In genomic region chr12:132554857-132555630, GRCh38 we compare ENCODE assay signal across 10 cellular contexts.
DNase-seq lines count a peak whose midpoint lies in the region; ATAC-seq and TF ChIP-seq lines count a peak whose summit lies in the region.
"Had no signal": no experiment of that assay in that cellular context is flagged by ENCODE, and none has a peak within 500 bp of the region (broad histone marks: within the 10 kb centered on the region; RNA-seq: fewer than 3 reads in every experiment).

No MANE protein-coding gene starts in this region.

- peaks cover 26% of the 10 kb centered on the region for H3K27me3 Mint-ChIP-seq in activated naive CD4-positive, alpha-beta T cell treated with anti-CD3 and anti-CD28 coated beads, Interleukin-2, amount 10 ng/mL, durations not matched to agents 7 days and 5 days

- CTCF ChIA-PET in activated naive CD4-positive, alpha-beta T cell treated with anti-CD3 and anti-CD28 coated beads, Interleukin-2, amount 10 ng/mL, durations not matched to agents 7 days and 5 days (lab: Charles Lee) = interaction anchor here (0.6 to 1.0 kb wide), 5 partner anchors 52 to 141 kb away, joined by 3 to 6 read pairs (median 3); no protein-coding TSS in a partner anchor

- no peak overlapping the region for H3K4me3 ChIP-seq in cardiac fibroblast (replicated peaks in 1 of 2; ENCODE audit: low read depth in 2 of 2, low read length in 2 of 2)

- peak; percentile 29 for TF ChIP-seq CTCF in cardiac fibroblast (IDR thresholded peaks at IDR 0.05; ENCODE audit: low read depth, low read length)

- no peak overlapping the region for H3K27ac Mint-ChIP-seq in activated naive CD4-positive, alpha-beta T cell treated with anti-CD3 and anti-CD28 coated beads, Interleukin-2, amount 10 ng/mL, durations not matched to agents 7 days and 5 days

- peaks cover 2% of the 10 kb centered on the region for H3K36me3 Mint-ChIP-seq in activated naive CD4-positive, alpha-beta T cell treated with anti-CD3 and anti-CD28 coated beads, Interleukin-2, amount 10 ng/mL, durations not matched to agents 7 days and 5 days

- H3K9me3 Mint-ChIP-seq in activated naive CD4-positive, alpha-beta T cell treated with anti-CD3 and anti-CD28 coated beads, Interleukin-2, amount 10 ng/mL, durations not matched to agents 7 days and 5 days = no peaks in the 10 kb centered on the region

- H3K4me3 Mint-ChIP-seq in activated naive CD4-positive, alpha-beta T cell treated with anti-CD3 and anti-CD28 coated beads, Interleukin-2, amount 10 ng/mL, durations not matched to agents 7 days and 5 days = no peak overlapping the region

- ATAC-seq in HG03095 (IDR thresholded peaks at IDR 0.05; ENCODE audit: unreplicated experiment) = no peak

- peak; percentile 46 for DNase-seq in activated naive CD4-positive, alpha-beta T cell treated with anti-CD3 and anti-CD28 coated beads, Interleukin-2, amount 10 ng/mL, durations not matched to agents 7 days and 5 days
- DNase-seq in activated naive CD4-positive, alpha-beta T cell treated with anti-CD3 and anti-CD28 coated beads, Interleukin-2, amount 50 U/mL, for 16 hours = no peak
- peak; percentile 21 for DNase-seq in MV-4-11 (lab: John Stamatoyannopoulos, UW)
- DNase-seq in cardiac fibroblast (ENCODE audit: low read depth in 2 of 2) = no peak
- DNase-seq in stimulated activated CD8-positive, alpha-beta memory T cell treated with anti-CD3 and anti-CD28 coated beads, Interleukin-4, amount 100 ng/mL, for 48 hours = peak; percentile 37
- no peak for DNase-seq in activated CD8-positive, alpha-beta memory T cell treated with anti-CD3 and anti-CD28 coated beads, Interleukin-2, amount 50 U/mL, for 4 hours
- no peak for DNase-seq in NOMO-1 treated with DMSO at 0.1 percent for 48 hours (lab: John Stamatoyannopoulos, UW; ENCODE audit: unreplicated experiment)
- DNase-seq: effector memory CD4-positive, alpha-beta T cell; NCI-H2107 had no signal

- peaks cover 11% of the 10 kb centered on the region for H3K4me1 Mint-ChIP-seq in activated naive CD4-positive, alpha-beta T cell treated with anti-CD3 and anti-CD28 coated beads, Interleukin-2, amount 10 ng/mL, durations not matched to agents 7 days and 5 days

Comparison
In these comparisons a context has a peak if more than half of its experiments do, and no peak if none do; other contexts are left out.
1. DNase-seq: peak in activated naive CD4-positive, alpha-beta T cell treated with anti-CD3 and anti-CD28 coated beads, Interleukin-2, amount 10 ng/mL, durations not matched to agents 7 days and 5 days (single experiment), MV-4-11 (single experiment) and stimulated activated CD8-positive, alpha-beta memory T cell treated with anti-CD3 and anti-CD28 coated beads, Interleukin-4, amount 100 ng/mL, for 48 hours (single experiment); none in activated naive CD4-positive, alpha-beta T cell treated with anti-CD3 and anti-CD28 coated beads, Interleukin-2, amount 50 U/mL, for 16 hours (single experiment), cardiac fibroblast (0 of 2), activated CD8-positive, alpha-beta memory T cell treated with anti-CD3 and anti-CD28 coated beads, Interleukin-2, amount 50 U/mL, for 4 hours (single experiment) and NOMO-1 treated with DMSO at 0.1 percent for 48 hours (single experiment).